ENCODE assay signal across 20 cellular contexts in genomic region chr19:13070425-13071140, GRCh38. TPM values are rescaled to one million over a fixed set of nuclear protein-coding genes. Genes with fewer than 3 reads are reported as not detected.
DNase-seq lines count a peak whose midpoint lies in the region; ATAC-seq and TF ChIP-seq lines count a peak whose summit lies in the region.
"Had no signal": no experiment of that assay in that cellular context is flagged by ENCODE, and none has a peak within 500 bp of the region (broad histone marks: within the 10 kb centered on the region; RNA-seq: fewer than 3 reads in every experiment).

No MANE protein-coding gene starts in this region.

- 92 to 95% methylated on average over 32 of the region's 32 CpGs for WGBS in sigmoid colon, 2 donors

- H3K27ac ChIP-seq in 22Rv1 (peak overlapping the region; percentile 39; the same call in 1 of the 2 replicates), angular gyrus (ENCODE audit: low read depth, low read length) (peak overlapping the region; percentile 98), sigmoid colon (peak overlapping the region; percentile 11 to 99 (median 96))
- H3K27ac ChIP-seq: Peyer's patch had no signal

- intact Hi-C loops in sigmoid colon (cut with DNase I), result no loop called here

- no peak for ATAC-seq in HG03520 (IDR thresholded peaks at IDR 0.05; ENCODE audit: unreplicated experiment)
- ATAC-seq: activated CD8-positive, alpha-beta memory T cell treated with anti-CD3 and anti-CD28 coated beads, Interleukin-2, amount 10 ng/mL, durations not matched to agents 7 days and 5 days had no signal

- no peaks in the 10 kb centered on the region for H3K27me3 ChIP-seq in sigmoid colon
- H3K27me3 ChIP-seq: Peyer's patch, transverse colon had no signal

- H3K27me3 Mint-ChIP-seq in glutamatergic neuron (ENCODE audit: unreplicated experiment), result peaks cover 11% of the 10 kb centered on the region
- H3K27me3 Mint-ChIP-seq: activated CD8-positive, alpha-beta memory T cell treated with anti-CD3 and anti-CD28 coated beads, Interleukin-2, amount 10 ng/mL, durations not matched to agents 7 days and 5 days had no signal

- TF ChIP-seq EP300 in sigmoid colon (IDR thresholded peaks at IDR 0.05), result no peak

- H3K4me1 ChIP-seq in sigmoid colon, result peaks cover 0 to 94% (median 80%) of the 10 kb centered on the region in 4 donors

- TF ChIP-seq CTCF in 22Rv1 (IDR thresholded peaks at IDR 0.05) (no peak), glutamatergic neuron (IDR thresholded peaks at IDR 0.05; ENCODE audit: partially characterized antibody, unreplicated experiment) (no peak), sigmoid colon (IDR thresholded peaks at IDR 0.05) (no peak)

- peaks cover 3 to 22% (median 17%) of the 10 kb centered on the region in 4 donors for H3K36me3 ChIP-seq in sigmoid colon

- peak overlapping the region; percentile 30 for H3K4me3 Mint-ChIP-seq in glutamatergic neuron (ENCODE audit: unreplicated experiment)
- H3K4me3 Mint-ChIP-seq: activated B cell treated with CpG ODN at 0.5 μM for 24 hours; activated CD8-positive, alpha-beta memory T cell treated with anti-CD3 and anti-CD28 coated beads, Interleukin-2, amount 10 ng/mL, durations not matched to agents 7 days and 5 days had no signal

- H3K4me3 ChIP-seq in sigmoid colon, result no peak overlapping the region
- H3K4me3 ChIP-seq: Peyer's patch, transverse colon had no signal

- no peak overlapping the region for H3K27ac Mint-ChIP-seq in glutamatergic neuron (ENCODE audit: unreplicated experiment)
- H3K27ac Mint-ChIP-seq: activated B cell treated with CpG ODN at 0.5 μM for 24 hours; activated CD8-positive, alpha-beta memory T cell treated with anti-CD3 and anti-CD28 coated beads, Interleukin-2, amount 10 ng/mL, durations not matched to agents 7 days and 5 days had no signal

- H3K4me1 Mint-ChIP-seq in glutamatergic neuron (ENCODE audit: low read depth, unreplicated experiment), result peaks cover 5% of the 10 kb centered on the region
- H3K4me1 Mint-ChIP-seq: activated B cell treated with CpG ODN at 0.5 μM for 24 hours; activated CD8-positive, alpha-beta memory T cell treated with anti-CD3 and anti-CD28 coated beads, Interleukin-2, amount 10 ng/mL, durations not matched to agents 7 days and 5 days had no signal

- no peaks in the 10 kb centered on the region for H3K36me3 Mint-ChIP-seq in glutamatergic neuron (ENCODE audit: unreplicated experiment)
- H3K36me3 Mint-ChIP-seq: activated CD8-positive, alpha-beta memory T cell treated with anti-CD3 and anti-CD28 coated beads, Interleukin-2, amount 10 ng/mL, durations not matched to agents 7 days and 5 days had no signal

- peaks cover 4% of the 10 kb centered on the region for H3K9me3 Mint-ChIP-seq in glutamatergic neuron (ENCODE audit: unreplicated experiment)
- H3K9me3 Mint-ChIP-seq: activated B cell treated with CpG ODN at 0.5 μM for 24 hours had no signal

- no peak for TF ChIP-seq POLR2A in sigmoid colon (IDR thresholded peaks at IDR 0.05)

- DNase-seq in glutamatergic neuron, result no peak
- no peak for DNase-seq in sigmoid colon
- no peak for DNase-seq in activated CD4-positive, CD25-positive, alpha-beta regulatory T cell (lab: John Stamatoyannopoulos, UW)
- DNase-seq in cortex of kidney (lab: John Stamatoyannopoulos, UW), result no peak
- no peak for DNase-seq in NCI-H2227 (lab: John Stamatoyannopoulos, UW; ENCODE audit: unreplicated experiment)
- DNase-seq: ACHN; activated B cell treated with CpG ODN at 0.5 μM for 24 hours; activated CD8-positive, alpha-beta memory T cell treated with anti-CD3 and anti-CD28 coated beads, Interleukin-2, amount 10 ng/mL, durations not matched to agents 7 days and 5 days; activated gamma-delta T cell; H7; IMR-90; MV-4-11; NCI-H2081 treated with DMSO at 0.1 percent for 48 hours; Peyer's patch; stimulated activated CD4-positive, alpha-beta T cell treated with anti-CD3 and anti-CD28 coated beads, Interleukin-1b, Interleukin-23, amount 100 ng/mL, for 48 hours; transverse colon had no signal

- no peaks in the 10 kb centered on the region for H3K9me3 ChIP-seq in sigmoid colon
- H3K9me3 ChIP-seq: Peyer's patch, transverse colon had no signal

RNA-seq across cellular contexts. Expression of gene LYL1, which starts 32.1 kb away (rescaled TPM):
- total RNA-seq in glutamatergic neuron (ENCODE audit: unreplicated experiment), result 1.3 TPM
- total RNA-seq in sigmoid colon, result 10 to 100 TPM; 13.0 to 17.8 (median 15.2) TPM
- polyA plus RNA-seq in sigmoid colon, result 10 to 100 TPM in 1 of 3 donors, 1 to 10 TPM in 2; 3.0 to 18.4 (median 3.7) TPM
- total RNA-seq: myocyte had no signal

RNA-seq across cellular contexts. Expression of gene TRMT1, which starts 46.0 kb away (rescaled TPM):
- 29.2 TPM for total RNA-seq in glutamatergic neuron (ENCODE audit: unreplicated experiment)
- total RNA-seq in sigmoid colon, result 10 to 100 TPM; 17.4 to 25.8 (median 21.9) TPM
- polyA plus RNA-seq in sigmoid colon, result 10 to 100 TPM in 2 of 3 donors, 1 to 10 TPM in 1; 6.7 to 48.6 (median 10.2) TPM

RNA-seq across cellular contexts. Expression of gene NACC1, which starts 47.5 kb away (rescaled TPM):
- total RNA-seq in glutamatergic neuron (ENCODE audit: unreplicated experiment) (68.6 TPM), sigmoid colon (10 to 100 TPM in 3 of 4 donors, 1 to 10 TPM in 1; 8.1 to 20.5 (median 17.3) TPM)
- polyA plus RNA-seq in sigmoid colon, result 10 to 100 TPM; 15.0 to 67.2 (median 26.4) TPM

Comparison
In these comparisons a context has a peak if more than half of its experiments do, and no peak if none do; other contexts are left out.
1. H3K27ac ChIP-seq: peak in every context shown above with its lines; median percentile 98 in angular gyrus; 96 in sigmoid colon; 39 in 22Rv1.